10 cellular contexts compared by ENCODE assay signal in the genomic region with DNA sequence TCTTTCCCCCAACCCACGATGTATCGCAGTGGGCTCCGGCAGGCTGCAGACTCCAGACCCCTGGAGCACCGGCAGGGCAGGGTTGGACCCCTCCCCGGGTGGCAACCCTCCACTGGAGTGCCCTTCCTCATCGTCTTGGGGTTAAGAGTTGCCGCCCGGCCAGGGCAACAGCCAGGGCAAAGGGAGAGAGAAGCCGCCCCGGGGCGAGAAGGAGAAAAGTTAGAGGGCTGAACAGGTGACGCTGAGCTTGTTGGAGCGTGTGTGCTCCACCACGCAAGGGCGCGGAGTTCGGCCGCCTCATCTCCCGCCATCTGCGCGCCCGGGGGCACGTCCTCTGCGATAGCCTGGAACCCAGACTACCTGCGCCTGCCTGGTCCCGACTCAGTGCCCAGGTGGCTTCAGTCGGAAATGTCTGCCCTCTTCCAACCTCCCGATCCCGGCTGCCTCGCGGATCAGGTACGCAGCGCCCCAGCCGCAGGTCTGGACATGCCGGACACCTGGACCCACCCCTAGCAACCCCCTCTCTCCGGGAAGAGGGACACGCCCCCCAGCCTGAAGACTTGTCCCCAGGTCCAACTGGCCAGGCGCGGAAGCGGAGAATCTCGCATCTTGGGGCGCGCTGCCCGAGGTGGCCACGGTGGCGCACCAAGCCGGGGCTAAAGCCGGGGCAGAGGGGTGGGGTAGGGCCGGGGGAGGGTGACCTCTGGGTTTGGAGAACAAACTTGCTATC. TPM values are rescaled to one million over a fixed set of nuclear protein-coding genes. Genes with fewer than 3 reads are reported as not detected.
DNase-seq lines count a peak whose midpoint lies in the region; ATAC-seq and TF ChIP-seq lines count a peak whose summit lies in the region.
"Had no signal": no experiment of that assay in that cellular context is flagged by ENCODE, and none has a peak within 500 bp of the region (broad histone marks: within the 10 kb centered on the region; RNA-seq: fewer than 3 reads in every experiment).

No MANE protein-coding gene starts in this region.

- H3K4me3 ChIP-seq in GM23338: peak overlapping the region; percentile 71
- H3K4me3 ChIP-seq in RWPE2 (ENCODE audit: severe bottlenecking): no peak overlapping the region
- H3K4me3 ChIP-seq in prostate gland: peak overlapping the region; percentile 16 to 36

- H3K36me3 Mint-ChIP-seq in GM23338 (ENCODE audit: low read depth) (no peaks in the 10 kb centered on the region), glutamatergic neuron (ENCODE audit: unreplicated experiment) (no peaks in the 10 kb centered on the region)

- WGBS in prostate gland: 2% methylated on average over 44 of the region's 49 CpGs

- H3K36me3 ChIP-seq in GM23338 (ENCODE audit: insufficient read depth) (no peaks in the 10 kb centered on the region), RWPE2 (ENCODE audit: low read depth) (no peaks in the 10 kb centered on the region), prostate gland (no peaks in the 10 kb centered on the region)

- DNase-seq in GM23338 (ENCODE audit: low spot score): peak; percentile 72
- DNase-seq in RWPE2 (ENCODE audit: low spot score): peak; percentile 54
- DNase-seq in glutamatergic neuron: no peak
- DNase-seq in prostate gland (ENCODE audit: low spot score): no peak
- DNase-seq in SK-N-DZ (ENCODE audit: low spot score): no peak
- no peak for DNase-seq in NCI-H1930 (lab: John Stamatoyannopoulos, UW)
- DNase-seq in NCI-H1092 (lab: John Stamatoyannopoulos, UW): no peak
- DNase-seq: NCI-H2107 had no signal

- no peaks in the 10 kb centered on the region for H3F3A ChIP-seq in GM23338 (replicated peaks; ENCODE audit: low read depth)

- H2AFZ ChIP-seq in GM23338: peak overlapping the region; percentile 92

- H3K9me2 ChIP-seq in GM23338 (ENCODE audit: insufficient read depth): no peaks in the 10 kb centered on the region

- peak overlapping the region; percentile 79 for H3K4me3 Mint-ChIP-seq in GM23338
- peak overlapping the region; percentile 61 for H3K4me3 Mint-ChIP-seq in glutamatergic neuron (ENCODE audit: unreplicated experiment)

- H3K9me3 Mint-ChIP-seq in GM23338 (no peaks in the 10 kb centered on the region), glutamatergic neuron (ENCODE audit: unreplicated experiment) (no peaks in the 10 kb centered on the region)

- H3K27ac Mint-ChIP-seq in GM23338: no peak overlapping the region
- H3K27ac Mint-ChIP-seq in glutamatergic neuron (ENCODE audit: unreplicated experiment): no peak overlapping the region

- H3K27me3 Mint-ChIP-seq in GM23338 (ENCODE audit: insufficient read depth, low read depth, poor library complexity) (peaks cover 62% of the 10 kb centered on the region), glutamatergic neuron (ENCODE audit: unreplicated experiment) (peaks cover 25% of the 10 kb centered on the region)

- peak; percentile 54 for ATAC-seq in GM23338
- peak; percentile 43; the same call in 2 of the 3 replicates for ATAC-seq in RWPE2 (ENCODE audit: low read depth)
- no peak for ATAC-seq in HG02840 (IDR thresholded peaks at IDR 0.05; ENCODE audit: low FRiP score, unreplicated experiment)
- ATAC-seq: sciatic nerve had no signal

- TF ChIP-seq CTCF in GM23338 (conservative IDR thresholded peaks at IDR 0.05; ENCODE audit: low read depth in 2 of 2) (no peak), RWPE2 (IDR thresholded peaks at IDR 0.05; ENCODE audit: poor library complexity, severe bottlenecking) (no peak), glutamatergic neuron (IDR thresholded peaks at IDR 0.05; ENCODE audit: partially characterized antibody, unreplicated experiment) (no peak), prostate gland (IDR thresholded peaks at IDR 0.05) (no peak)

- no peaks in the 10 kb centered on the region for H3K9me3 ChIP-seq in RWPE2 (ENCODE audit: severe bottlenecking)
- no peaks in the 10 kb centered on the region for H3K9me3 ChIP-seq in prostate gland

- intact Hi-C loops in prostate gland (cut with DNase I): no loop called here

- H3K27ac ChIP-seq in GM23338 (ENCODE audit: low read depth) (no peak overlapping the region), RWPE2 (ENCODE audit: poor library complexity, severe bottlenecking) (no peak overlapping the region), prostate gland (no peak overlapping the region)

- no peak for TF ChIP-seq POLR2A in prostate gland (IDR thresholded peaks at IDR 0.05)

- H3K4me1 Mint-ChIP-seq in GM23338 (peaks cover 26% of the 10 kb centered on the region), glutamatergic neuron (ENCODE audit: low read depth, unreplicated experiment) (peaks cover 20% of the 10 kb centered on the region)

- H3K27me3 ChIP-seq in GM23338 (ENCODE audit: insufficient read depth) (peaks cover 71% of the 10 kb centered on the region), RWPE2 (ENCODE audit: insufficient read depth, poor library complexity, severe bottlenecking) (peaks cover 69% of the 10 kb centered on the region), prostate gland (replicated peaks; ENCODE audit: insufficient read depth) (peaks cover 19% of the 10 kb centered on the region)

- no peaks in the 10 kb centered on the region for H3K79me2 ChIP-seq in GM23338 (replicated peaks; ENCODE audit: insufficient read depth)

- H3K4me1 ChIP-seq in GM23338 (ENCODE audit: insufficient read depth) (peaks cover 10% of the 10 kb centered on the region; the same call in 1 of the 2 replicates), RWPE2 (ENCODE audit: insufficient read depth, poor library complexity, severe bottlenecking) (no peaks in the 10 kb centered on the region), prostate gland (replicated peaks) (peaks cover 8% of the 10 kb centered on the region)

- H3K4me2 ChIP-seq in GM23338: peak overlapping the region; percentile 94

- H4K20me1 ChIP-seq in GM23338 (replicated peaks; ENCODE audit: insufficient read depth): no peaks in the 10 kb centered on the region

TF ChIP-seq in GM23338, 12 proteins besides CTCF, POLR2A, EP300 and RAD21 (continues in another document):
- TF ChIP-seq POLR2AphosphoS5 (IDR thresholded peaks at IDR 0.05; ENCODE audit: low read depth) (no peak), EZH2 (IDR thresholded peaks at IDR 0.05; ENCODE audit: low read depth, unreplicated experiment) (peak; percentile 57)
- TF ChIP-seq, protein P1, sequence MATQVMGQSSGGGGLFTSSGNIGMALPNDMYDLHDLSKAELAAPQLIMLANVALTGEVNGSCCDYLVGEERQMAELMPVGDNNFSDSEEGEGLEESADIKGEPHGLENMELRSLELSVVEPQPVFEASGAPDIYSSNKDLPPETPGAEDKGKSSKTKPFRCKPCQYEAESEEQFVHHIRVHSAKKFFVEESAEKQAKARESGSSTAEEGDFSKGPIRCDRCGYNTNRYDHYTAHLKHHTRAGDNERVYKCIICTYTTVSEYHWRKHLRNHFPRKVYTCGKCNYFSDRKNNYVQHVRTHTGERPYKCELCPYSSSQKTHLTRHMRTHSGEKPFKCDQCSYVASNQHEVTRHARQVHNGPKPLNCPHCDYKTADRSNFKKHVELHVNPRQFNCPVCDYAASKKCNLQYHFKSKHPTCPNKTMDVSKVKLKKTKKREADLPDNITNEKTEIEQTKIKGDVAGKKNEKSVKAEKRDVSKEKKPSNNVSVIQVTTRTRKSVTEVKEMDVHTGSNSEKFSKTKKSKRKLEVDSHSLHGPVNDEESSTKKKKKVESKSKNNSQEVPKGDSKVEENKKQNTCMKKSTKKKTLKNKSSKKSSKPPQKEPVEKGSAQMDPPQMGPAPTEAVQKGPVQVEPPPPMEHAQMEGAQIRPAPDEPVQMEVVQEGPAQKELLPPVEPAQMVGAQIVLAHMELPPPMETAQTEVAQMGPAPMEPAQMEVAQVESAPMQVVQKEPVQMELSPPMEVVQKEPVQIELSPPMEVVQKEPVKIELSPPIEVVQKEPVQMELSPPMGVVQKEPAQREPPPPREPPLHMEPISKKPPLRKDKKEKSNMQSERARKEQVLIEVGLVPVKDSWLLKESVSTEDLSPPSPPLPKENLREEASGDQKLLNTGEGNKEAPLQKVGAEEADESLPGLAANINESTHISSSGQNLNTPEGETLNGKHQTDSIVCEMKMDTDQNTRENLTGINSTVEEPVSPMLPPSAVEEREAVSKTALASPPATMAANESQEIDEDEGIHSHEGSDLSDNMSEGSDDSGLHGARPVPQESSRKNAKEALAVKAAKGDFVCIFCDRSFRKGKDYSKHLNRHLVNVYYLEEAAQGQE (IDR thresholded peaks at IDR 0.05; ENCODE audit: unreplicated experiment): no peak

RNA-seq across cellular contexts. Expression of a gene that starts 1.1 kb away (rescaled TPM):
- 0.17 and 0.19 TPM in 2 replicates for total RNA-seq in GM23338 (2014; rRNA removed; shearing (Covaris generic))
- polyA plus RNA-seq in GM23338 (2016; fragmentation: Nextera tagmentation; extraction: Ambion mirVana): 0.28 TPM in 1 of 2 replicates, not detected in the other
- total RNA-seq in glutamatergic neuron (ENCODE audit: unreplicated experiment): 0.07 TPM
- 1 to 10 TPM in 1 of 2 donors, under 1 TPM in 1; 0.14 to 2.8 TPM for total RNA-seq in prostate gland
- polyA plus RNA-seq in SK-N-DZ (2014; cell fraction: cytosol; rRNA removed): 0.22 and 0.28 TPM in 2 replicates
- polyA plus RNA-seq in SK-N-DZ (2014; cell fraction: nucleus; rRNA removed): 0.02 and 0.04 TPM in 2 replicates

RNA-seq across cellular contexts. Expression of a gene that starts 28.7 kb away (rescaled TPM):
- 0.12 and 0.59 TPM in 2 replicates for total RNA-seq in GM23338 (2014; rRNA removed; shearing (Covaris generic))
- polyA plus RNA-seq in GM23338 (2016; fragmentation: Nextera tagmentation; extraction: Ambion mirVana): 0.12 and 1.4 TPM in 2 replicates
- total RNA-seq in glutamatergic neuron (ENCODE audit: unreplicated experiment): 0.44 TPM
- 1 to 10 TPM in 1 of 2 donors, under 1 TPM in 1; 0.87 to 1.8 TPM for total RNA-seq in prostate gland
- not detected in 2 replicates for polyA plus RNA-seq in SK-N-DZ (2014; cell fraction: cytosol; rRNA removed)
- polyA plus RNA-seq in SK-N-DZ (2014; cell fraction: nucleus; rRNA removed): not detected in 2 replicates

Comparison
In these comparisons a context has a peak if more than half of its experiments do, and no peak if none do; other contexts are left out.
1. DNase-seq: peak in GM23338 (single experiment) and RWPE2 (single experiment); none in glutamatergic neuron (single experiment), prostate gland (single experiment), SK-N-DZ (single experiment), NCI-H1930 (0 of 2) and NCI-H1092 (single experiment).